ENCODE assay signal across 16 cellular contexts in the genomic region with DNA sequence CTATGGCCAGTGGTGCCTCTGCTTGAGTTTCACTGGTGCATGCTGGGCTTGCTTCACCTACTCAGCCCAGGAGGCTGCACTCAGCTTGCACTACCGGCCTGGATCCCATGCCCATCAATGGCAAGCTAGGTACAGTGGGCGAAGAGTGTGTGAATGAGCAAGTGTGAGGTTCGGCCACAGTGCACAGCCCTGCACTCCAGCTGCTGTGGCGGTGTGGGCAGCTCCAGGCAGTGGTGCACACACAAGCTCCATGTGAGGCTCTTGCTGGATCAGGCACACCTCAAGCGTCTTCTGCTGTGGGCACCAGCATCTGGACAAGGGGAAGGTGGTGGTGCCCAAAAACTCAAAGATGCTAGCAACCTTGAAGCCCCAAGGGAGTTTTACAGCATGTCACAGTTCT.
DNase-seq lines count a peak whose midpoint lies in the region; ATAC-seq and TF ChIP-seq lines count a peak whose summit lies in the region.
"Had no signal": no experiment of that assay in that cellular context is flagged by ENCODE, and none has a peak within 500 bp of the region (broad histone marks: within the 10 kb centered on the region; RNA-seq: fewer than 3 reads in every experiment).

No MANE protein-coding gene starts in this region.

- ATAC-seq in stimulated activated effector memory CD8-positive, alpha-beta T cell treated with anti-CD3 and anti-CD28 coated beads, Interleukin-12 subunit alpha, Interleukin-12 subunit beta, amount 100 ng/mL, for 72 hours = peak; percentile 28
- no peak for ATAC-seq in body of pancreas
- ATAC-seq: CD8-positive, alpha-beta T cell had no signal

- no peak overlapping the region for H3K9ac ChIP-seq in neuronal stem cell (ENCODE audit: low read depth, low read length, poor library complexity)
- H3K9ac ChIP-seq: BLaER1 treated with 17β-estradiol and CSF1 and Interleukin-3, amounts not matched to agents 10 nM and 100 nM had no signal

- DNase-seq in neuronal stem cell (ENCODE audit: low spot score) (no peak), RKO (ENCODE audit: low spot score) (no peak), body of pancreas (no peak), hippocampal formation (lab: John Stamatoyannopoulos, UW) (no peak)
- no peak for DNase-seq in stimulated activated effector memory CD8-positive, alpha-beta T cell treated with anti-CD3 and anti-CD28 coated beads, Interleukin-12 subunit alpha, Interleukin-12 subunit beta, amount 100 ng/mL, for 72 hours (ENCODE audit: low spot score in 2 of 2)
- DNase-seq: 8988T; AML-193; Caco-2; Calu3; CD4-positive, alpha-beta T cell; CD8-positive, alpha-beta T cell; DMS79 treated with DMSO at 0.1 percent for 48 hours; GF-D8 had no signal

- peaks cover 3 to 19% of the 10 kb centered on the region in 2 donors for H3K9me3 ChIP-seq in neuronal stem cell (replicated peaks in 1 of 2; ENCODE audit: control insufficient read depth in 2 of 2, insufficient read depth in 1 of 2, low read depth in 1 of 2, low read length in 2 of 2)
- peaks cover 0 to 12% (median 0%) of the 10 kb centered on the region in 3 donors for H3K9me3 ChIP-seq in body of pancreas
- H3K9me3 ChIP-seq: Caco-2 had no signal

- H3K79me1 ChIP-seq in neuronal stem cell (ENCODE audit: low read depth, low read length) = no peaks in the 10 kb centered on the region

- peak overlapping the region; percentile 9 for H4K91ac ChIP-seq in neuronal stem cell (ENCODE audit: low read depth, low read length, poor library complexity)

- H2BK12ac ChIP-seq in neuronal stem cell (ENCODE audit: low read length) = no peak overlapping the region

- no peak overlapping the region for H3K27ac Mint-ChIP-seq in stimulated activated effector memory CD8-positive, alpha-beta T cell treated with anti-CD3 and anti-CD28 coated beads, Interleukin-12 subunit alpha, Interleukin-12 subunit beta, amount 100 ng/mL, for 72 hours
- H3K27ac Mint-ChIP-seq: B cell; CD4-positive, alpha-beta T cell; CD8-positive, alpha-beta T cell had no signal

- H3K4me3 ChIP-seq in neuronal stem cell (ENCODE audit: low read length in 2 of 2) (peak overlapping the region in 1 of 2 donors; percentile 18), body of pancreas (no peak overlapping the region)

- no peak overlapping the region for H3K4ac ChIP-seq in neuronal stem cell (ENCODE audit: low read length)

- no peak overlapping the region for H2BK15ac ChIP-seq in neuronal stem cell (ENCODE audit: low read length)

- H3K4me3 Mint-ChIP-seq in stimulated activated effector memory CD8-positive, alpha-beta T cell treated with anti-CD3 and anti-CD28 coated beads, Interleukin-12 subunit alpha, Interleukin-12 subunit beta, amount 100 ng/mL, for 72 hours = no peak overlapping the region
- H3K4me3 Mint-ChIP-seq: B cell; CD4-positive, alpha-beta T cell; CD8-positive, alpha-beta T cell had no signal

- no peaks in the 10 kb centered on the region for H3K4me1 Mint-ChIP-seq in stimulated activated effector memory CD8-positive, alpha-beta T cell treated with anti-CD3 and anti-CD28 coated beads, Interleukin-12 subunit alpha, Interleukin-12 subunit beta, amount 100 ng/mL, for 72 hours
- H3K4me1 Mint-ChIP-seq: B cell had no signal

- no peak overlapping the region for H2BK5ac ChIP-seq in neuronal stem cell (ENCODE audit: low read length)

- TF ChIP-seq CTCF in body of pancreas (IDR thresholded peaks at IDR 0.05) = no peak

- peaks cover 16% of the 10 kb centered on the region for H3K9me3 Mint-ChIP-seq in stimulated activated effector memory CD8-positive, alpha-beta T cell treated with anti-CD3 and anti-CD28 coated beads, Interleukin-12 subunit alpha, Interleukin-12 subunit beta, amount 100 ng/mL, for 72 hours
- H3K9me3 Mint-ChIP-seq: CD8-positive, alpha-beta T cell had no signal

- WGBS in neuronal stem cell (ENCODE audit: extremely low coverage in 2 of 2, insufficient read length in 2 of 2, insufficient replicate concordance in 1 of 2), 2 donors = no CpG with 5 or more reads among the region's 5 CpGs
- WGBS in body of pancreas, 2 donors = 67 to 100% methylated on average over 1 to 5 of the region's 5 CpGs

- H2BK120ac ChIP-seq in neuronal stem cell (ENCODE audit: low read depth, low read length) = no peak overlapping the region

- H3K23ac ChIP-seq in neuronal stem cell (ENCODE audit: low read depth, low read length, poor library complexity) = no peak overlapping the region

- H3K36me3 Mint-ChIP-seq in stimulated activated effector memory CD8-positive, alpha-beta T cell treated with anti-CD3 and anti-CD28 coated beads, Interleukin-12 subunit alpha, Interleukin-12 subunit beta, amount 100 ng/mL, for 72 hours = no peaks in the 10 kb centered on the region
- H3K36me3 Mint-ChIP-seq: CD8-positive, alpha-beta T cell had no signal

- no peak overlapping the region for H2AK5ac ChIP-seq in neuronal stem cell (ENCODE audit: low read depth, low read length)

- H3K27ac ChIP-seq in neuronal stem cell (replicated peaks; ENCODE audit: low read length) (no peak overlapping the region), body of pancreas (no peak overlapping the region)
- H3K27ac ChIP-seq: BLaER1 treated with 17β-estradiol and CSF1 and Interleukin-3, amounts not matched to agents 10 nM and 100 nM; C4-2B had no signal

- H3K14ac ChIP-seq in neuronal stem cell (ENCODE audit: low read length) = no peak overlapping the region

- H3K4me1 ChIP-seq in neuronal stem cell (ENCODE audit: control insufficient read depth in 2 of 2, insufficient read depth in 1 of 2, low read depth in 1 of 2, low read length in 2 of 2) = no peaks in the 10 kb centered on the region
- H3K4me1 ChIP-seq in body of pancreas = no peaks in the 10 kb centered on the region
- H3K4me1 ChIP-seq: BLaER1 treated with 17β-estradiol and CSF1 and Interleukin-3, amounts not matched to agents 10 nM and 100 nM; Caco-2 had no signal

- intact Hi-C loops in body of pancreas (cut with DNase I) = no loop called here

- H3K18ac ChIP-seq in neuronal stem cell (ENCODE audit: low read length) = peak overlapping the region; percentile 80

- TF ChIP-seq POLR2A in body of pancreas (IDR thresholded peaks at IDR 0.05) = no peak

- H3K27me3 ChIP-seq in neuronal stem cell (ENCODE audit: control insufficient read depth in 3 of 3, insufficient read depth in 3 of 3, low read depth in 1 of 3, low read length in 3 of 3) = no peaks in the 10 kb centered on the region
- no peaks in the 10 kb centered on the region for H3K27me3 ChIP-seq in body of pancreas
- H3K27me3 ChIP-seq: BLaER1 treated with 17β-estradiol and CSF1 and Interleukin-3, amounts not matched to agents 10 nM and 100 nM had no signal

- H4K8ac ChIP-seq in neuronal stem cell (ENCODE audit: low read depth, low read length) = no peak overlapping the region

- H3K36me3 ChIP-seq in neuronal stem cell (replicated peaks in 1 of 2; ENCODE audit: control insufficient read depth in 2 of 2, insufficient read depth in 2 of 2, low read length in 2 of 2) (no peaks in the 10 kb centered on the region), body of pancreas (replicated peaks in 1 of 2; ENCODE audit: insufficient read depth in 1 of 2, low read depth in 2 of 2) (no peaks in the 10 kb centered on the region)
- H3K36me3 ChIP-seq: BLaER1 treated with 17β-estradiol and CSF1 and Interleukin-3, amounts not matched to agents 10 nM and 100 nM had no signal

- H3K4me2 ChIP-seq in neuronal stem cell (ENCODE audit: insufficient read depth, low read length, poor library complexity, severe bottlenecking) = no peak overlapping the region
- H3K4me2 ChIP-seq: BLaER1 treated with 17β-estradiol and CSF1 and Interleukin-3, amounts not matched to agents 10 nM and 100 nM had no signal

- no peak overlapping the region for H2AFZ ChIP-seq in neuronal stem cell (ENCODE audit: low read length)
